Comparison of ENCODE assay signal across 9 cellular contexts in the genomic region with DNA sequence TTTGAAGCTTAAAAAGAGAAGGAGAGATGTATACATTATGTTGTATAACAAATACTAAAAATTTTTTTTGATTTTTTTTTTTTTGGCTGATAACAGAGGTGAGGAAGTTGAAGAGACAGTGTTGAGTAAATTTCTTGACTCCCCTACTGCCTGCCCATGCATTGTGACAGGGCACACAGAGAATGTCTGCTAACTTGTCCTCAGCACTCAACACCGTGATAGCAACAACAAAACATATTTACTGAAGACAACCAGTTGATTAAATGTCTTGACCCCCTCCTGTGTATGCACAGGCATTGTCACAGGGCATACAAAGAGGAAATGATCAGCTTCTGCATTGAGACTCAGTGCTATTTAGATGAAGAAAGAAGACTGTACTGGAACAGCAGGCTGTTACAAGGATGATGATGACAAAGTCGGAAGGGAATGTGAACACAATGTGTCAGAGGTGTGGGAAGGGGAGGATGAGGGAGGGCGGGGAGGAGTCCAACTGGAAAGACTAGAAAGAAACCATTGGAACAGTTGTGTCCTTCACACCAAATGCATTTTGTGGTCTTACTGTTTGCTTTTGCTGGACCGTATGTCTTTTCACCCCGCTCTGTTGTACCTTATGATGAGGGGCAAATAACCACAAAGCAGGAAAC.
A peak's percentile ranks its signal among the peaks of the same experiment; 100 is the strongest.
DNase-seq lines count a peak whose midpoint lies in the region; ATAC-seq and TF ChIP-seq lines count a peak whose summit lies in the region.
"Had no signal": no experiment of that assay in that cellular context is flagged by ENCODE, and none has a peak within 500 bp of the region (broad histone marks: within the 10 kb centered on the region; RNA-seq: fewer than 3 reads in every experiment).

No MANE protein-coding gene starts in this region.

- H3K4me3 Mint-ChIP-seq in activated T-cell treated with anti-CD3 and anti-CD28 coated beads, Interleukin-2, amount 50 U/mL, for 72 hours = no peak overlapping the region

- no peaks in the 10 kb centered on the region for H3K36me3 ChIP-seq in cardiac muscle cell

- no peaks in the 10 kb centered on the region for H3K9me3 ChIP-seq in cardiac muscle cell (ENCODE audit: low read depth)

- H3K9me3 Mint-ChIP-seq in activated T-cell treated with anti-CD3 and anti-CD28 coated beads, Interleukin-2, amount 50 U/mL, for 72 hours = peaks cover 3 to 6% of the 10 kb centered on the region in 2 donors

- no peak for TF ChIP-seq CTCF in cardiac muscle cell (IDR thresholded peaks at IDR 0.05; ENCODE audit: low read depth, low read length)

- ATAC-seq in activated T-cell treated with anti-CD3 and anti-CD28 coated beads, Interleukin-2, amount 50 U/mL, for 72 hours (replicated peaks in 1 of 2) = no peak

- peak overlapping the region; percentile 68 for H3K27ac ChIP-seq in cardiac muscle cell

- peaks cover 8 to 14% of the 10 kb centered on the region in 2 donors for H3K36me3 Mint-ChIP-seq in activated T-cell treated with anti-CD3 and anti-CD28 coated beads, Interleukin-2, amount 50 U/mL, for 72 hours (ENCODE audit: insufficient read depth in 2 of 2)

- H3K4me3 ChIP-seq in cardiac muscle cell = no peak overlapping the region

- peaks cover 16% of the 10 kb centered on the region for H3K4me1 ChIP-seq in cardiac muscle cell (ENCODE audit: low read depth)

- H3K27ac Mint-ChIP-seq in activated T-cell treated with anti-CD3 and anti-CD28 coated beads, Interleukin-2, amount 50 U/mL, for 72 hours = no peak overlapping the region

- H3K27me3 ChIP-seq in cardiac muscle cell = no peaks in the 10 kb centered on the region

- H3K27me3 Mint-ChIP-seq in activated T-cell treated with anti-CD3 and anti-CD28 coated beads, Interleukin-2, amount 50 U/mL, for 72 hours (ENCODE audit: low read depth) = no peaks in the 10 kb centered on the region

- peak; percentile 4 for DNase-seq in NOMO-1 treated with DMSO at 0.1 percent for 48 hours (lab: John Stamatoyannopoulos, UW; ENCODE audit: unreplicated experiment)
- no peak for DNase-seq in NOMO-1 treated with dmso at 0.1 percent for 144 hours (lab: John Stamatoyannopoulos, UW; ENCODE audit: unreplicated experiment)
- peak; percentile 30 to 45 for DNase-seq in SW 1271 (lab: John Stamatoyannopoulos, UW)
- DNase-seq in cardiac muscle cell (ENCODE audit: low read depth in 1 of 2, low spot score in 1 of 2) = peak; percentile 22 to 89
- peak; percentile 37 for DNase-seq in smooth muscle cell of the brain vasculature (ENCODE audit: low read depth, low spot score)
- no peak for DNase-seq in activated T-cell treated with anti-CD3 and anti-CD28 coated beads, Interleukin-2, amount 50 U/mL, for 72 hours
- DNase-seq in NCI-H1105 (lab: John Stamatoyannopoulos, UW) = no peak
- DNase-seq in COLO668 (lab: John Stamatoyannopoulos, UW; ENCODE audit: unreplicated experiment) = no peak
- DNase-seq: AML-193 had no signal

- H3K4me1 Mint-ChIP-seq in activated T-cell treated with anti-CD3 and anti-CD28 coated beads, Interleukin-2, amount 50 U/mL, for 72 hours (ENCODE audit: low read depth) = peaks cover 12% of the 10 kb centered on the region

Comparison
In these comparisons a context has a peak if more than half of its experiments do, and no peak if none do; other contexts are left out.
1. DNase-seq: peak in NOMO-1 treated with DMSO at 0.1 percent for 48 hours (single experiment), SW 1271 (2 of 2), cardiac muscle cell (2 of 2) and smooth muscle cell of the brain vasculature (single experiment); none in NOMO-1 treated with dmso at 0.1 percent for 144 hours (single experiment), activated T-cell treated with anti-CD3 and anti-CD28 coated beads, Interleukin-2, amount 50 U/mL, for 72 hours (0 of 2), NCI-H1105 (single experiment) and COLO668 (single experiment).